In the genomic region with DNA sequence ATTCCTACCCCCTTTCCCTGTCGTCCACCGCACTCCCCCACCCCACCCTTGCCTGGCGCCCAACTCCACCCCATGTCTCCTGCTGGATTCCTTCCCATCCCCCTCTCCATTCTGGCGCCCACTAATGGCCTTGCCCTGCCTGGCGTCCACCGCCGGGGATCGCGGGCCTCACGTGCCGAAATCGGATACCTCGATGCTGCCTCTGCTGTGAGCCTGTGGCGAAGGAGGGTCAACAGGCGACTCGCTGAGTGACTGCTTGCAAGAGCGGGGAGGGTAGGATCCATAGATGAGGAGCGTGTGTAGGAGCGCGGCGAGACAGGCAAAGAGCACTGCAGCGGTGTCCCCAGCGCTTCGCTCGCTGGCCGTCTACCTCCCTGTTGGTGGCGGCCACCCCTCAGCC, we compare ENCODE assay signal across 9 cellular contexts. TPM values are rescaled to one million over a fixed set of nuclear protein-coding genes. Genes with fewer than 3 reads are reported as not detected.
DNase-seq lines count a peak whose midpoint lies in the region; ATAC-seq and TF ChIP-seq lines count a peak whose summit lies in the region.
"Not testable (repeated sequence)": the region's sequence is repeated elsewhere in the genome, so short reads cannot be mapped to it uniquely, and the experiment has no call there.
"Had no signal": no experiment of that assay in that cellular context is flagged by ENCODE, and none has a peak within 500 bp of the region (broad histone marks: within the 10 kb centered on the region; RNA-seq: fewer than 3 reads in every experiment).

A gene (minus strand): TSS at position 327 of the 400 bp plus-strand sequence. CDS start 800 bp downstream, outside the sequence.

- TF ChIP-seq POLR2A in body of pancreas (IDR thresholded peaks at IDR 0.05) = not testable (repeated sequence)

- DNase-seq in GM03348 (ENCODE audit: low spot score) (peak; percentile 10), NCI-H2227 (lab: John Stamatoyannopoulos, UW; ENCODE audit: unreplicated experiment) (peak; percentile 70), body of pancreas (peak in 1 of 4 donors; percentile 13), fibroblast of lung (ENCODE audit: low read depth in 2 of 2) (peak; percentile 16 to 29), mucosa of descending colon (peak in 1 of 3 donors; percentile 48)
- DNase-seq in iPS DF 6.9 (ENCODE audit: low read depth, low spot score); sciatic nerve (ENCODE audit: low spot score): not testable (repeated sequence)

- not testable (repeated sequence) for H3K36me3 ChIP-seq in body of pancreas (replicated peaks in 1 of 2; ENCODE audit: insufficient read depth in 1 of 2, low read depth in 2 of 2); fibroblast of lung (ENCODE audit: control insufficient read depth, insufficient read depth, low read length); iPS DF 6.9 (ENCODE audit: control insufficient read depth, insufficient read depth, low read length); mucosa of descending colon (ENCODE audit: low read depth)

- ATAC-seq in body of pancreas (peak; percentile 12), mucosa of descending colon (peak; percentile 48), sciatic nerve (peak; percentile 83)

- not testable (repeated sequence) for H3K27me3 ChIP-seq in body of pancreas; fibroblast of lung (ENCODE audit: control insufficient read depth, insufficient read depth, low read length); iPS DF 6.9 (ENCODE audit: control insufficient read depth, insufficient read depth, low read length)

- not testable (repeated sequence) for H3K4me1 ChIP-seq in body of pancreas; fibroblast of lung (ENCODE audit: control insufficient read depth, extremely low read depth, insufficient read depth, low read length); iPS DF 6.9 (ENCODE audit: control insufficient read depth, insufficient read depth, low read length); mucosa of descending colon (ENCODE audit: low read depth)

- peak within 1 kb of the TSS; percentile 31 for H2AFZ ChIP-seq in fibroblast of lung (ENCODE audit: low read length)

- H3K4me2 ChIP-seq in fibroblast of lung (ENCODE audit: extremely low read depth, insufficient read depth, low read length) = peak within 1 kb of the TSS; percentile 59

- WGBS in body of pancreas, 2 donors = 11 to 40% methylated on average over 16 to 23 of the region's 27 CpGs
- WGBS in iPS DF 6.9 (ENCODE audit: insufficient coverage, insufficient read length) = no CpG with 5 or more reads among the region's 27 CpGs

- H3K79me2 ChIP-seq in fibroblast of lung (ENCODE audit: control insufficient read depth, insufficient read depth, low read length) = not testable (repeated sequence)

- H4K20me1 ChIP-seq in fibroblast of lung (ENCODE audit: control insufficient read depth, extremely low read depth, insufficient read depth, low read length) = not testable (repeated sequence)

- H3K4me3 ChIP-seq in body of pancreas, mucosa of descending colon: not testable (repeated sequence)
- H3K4me3 ChIP-seq in fibroblast of lung (replicated peaks in 1 of 4; ENCODE audit: control extremely low read depth in 1 of 4, insufficient read depth in 1 of 4, low read depth in 3 of 4, low read length in 4 of 4) = peak within 1 kb of the TSS in 2 of 4 experiments; percentile 32 to 48
- H3K4me3 ChIP-seq in iPS DF 6.9 (ENCODE audit: low read length) = peak within 1 kb of the TSS; percentile 37; the same call in 1 of the 2 replicates

- not testable (repeated sequence) for H3K27ac ChIP-seq in body of pancreas; fibroblast of lung (ENCODE audit: insufficient read depth, low read length); iPS DF 6.9 (ENCODE audit: low read length)

- not testable (repeated sequence) for H3K9ac ChIP-seq in fibroblast of lung (ENCODE audit: insufficient read depth, low read length)

- TF ChIP-seq CTCF in body of pancreas (IDR thresholded peaks at IDR 0.05); fibroblast of lung (conservative IDR thresholded peaks at IDR 0.05 in 1 of 2, IDR thresholded peaks at IDR 0.05 in 1 of 2; ENCODE audit: low read depth in 1 of 2, low read length in 2 of 2); mucosa of descending colon (IDR thresholded peaks at IDR 0.05): not testable (repeated sequence)

- not testable (repeated sequence) for H3K9me3 ChIP-seq in body of pancreas; fibroblast of lung (ENCODE audit: control insufficient read depth, insufficient read depth, low read depth, low read length); iPS DF 6.9 (ENCODE audit: control insufficient read depth, insufficient read depth, low read length); mucosa of descending colon

- intact Hi-C loops in body of pancreas (cut with DNase I); mucosa of descending colon (cut with DNase I, micrococcal nuclease); sciatic nerve (cut with DNase I): not testable (repeated sequence)

RNA-seq across cellular contexts. Expression of the gene that starts here (rescaled TPM):
- under 1 TPM; 0.26 to 0.99 TPM for total RNA-seq in body of pancreas
- total RNA-seq in fibroblast of lung = 0.50 and 0.51 TPM in 2 replicates
- 0.97 and 2.3 TPM in 2 replicates for polyA plus RNA-seq in fibroblast of lung
- 0.77 and 2.4 TPM in 2 replicates for polyA plus RNA-seq in fibroblast of lung (2012)
- not detected in 2 replicates for polyA minus RNA-seq in fibroblast of lung (ENCODE audit: low replicate concordance)
- 1 to 10 TPM in 2 of 3 donors, under 1 TPM in 1; 0.49 to 1.2 (median 1.1) TPM for total RNA-seq in mucosa of descending colon
- total RNA-seq in sciatic nerve = 2.1 TPM
- total RNA-seq: esophagus mucosa, kidney epithelial cell had no signal

Comparison
In these comparisons a context has a peak if more than half of its experiments do, and no peak if none do; other contexts are left out.
1. Peak in ATAC-seq in body of pancreas; RNA of the gene not detected or under 1 TPM.
2. ATAC-seq: peak in every context shown above with its lines; median percentile 83 in sciatic nerve; 48 in mucosa of descending colon; 12 in body of pancreas.